ENCODE assay signal across 10 cellular contexts in the genomic region with DNA sequence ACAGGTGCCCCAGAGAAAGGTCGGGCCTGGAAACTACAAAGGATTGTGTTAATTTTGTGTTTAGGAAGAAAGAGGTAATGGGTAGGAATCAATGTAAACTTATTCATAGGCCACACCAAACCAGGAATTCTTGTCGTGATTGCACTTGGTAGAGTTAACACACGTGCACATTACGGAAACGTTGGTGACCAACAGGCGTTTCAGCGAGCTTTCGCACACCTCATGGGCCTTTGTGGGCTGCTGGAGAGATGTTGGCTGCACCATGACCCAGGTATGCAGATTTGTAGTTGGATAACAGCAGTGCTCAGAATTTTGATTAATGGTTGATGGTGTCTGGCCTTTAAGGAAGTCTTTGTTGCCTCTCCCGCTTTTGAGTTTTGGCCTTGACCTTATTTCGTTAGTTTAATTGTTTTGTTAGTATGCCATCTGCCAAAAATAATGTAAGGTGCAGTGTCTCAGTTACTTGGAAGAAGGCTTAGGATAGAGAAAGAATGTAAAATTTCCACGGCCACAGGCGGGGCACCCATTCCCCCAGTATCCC. TPM values are rescaled to one million over a fixed set of nuclear protein-coding genes. Genes with fewer than 3 reads are reported as not detected.
DNase-seq lines count a peak whose midpoint lies in the region; ATAC-seq and TF ChIP-seq lines count a peak whose summit lies in the region.
"Had no signal": no experiment of that assay in that cellular context is flagged by ENCODE, and none has a peak within 500 bp of the region (broad histone marks: within the 10 kb centered on the region; RNA-seq: fewer than 3 reads in every experiment).

No MANE protein-coding gene starts in this region.

- H3K9me3 ChIP-seq in testis, result no peaks in the 10 kb centered on the region

- H3K27ac Mint-ChIP-seq in activated CD8-positive, alpha-beta memory T cell treated with anti-CD3 and anti-CD28 coated beads, Interleukin-2, amount 10 ng/mL, durations not matched to agents 7 days and 5 days, result peak overlapping the region; percentile 74
- H3K27ac Mint-ChIP-seq in activated T-helper 2 cell treated with anti-CD3 and anti-CD28 coated beads, Interferon-gamma antibody, Interleukin-2, Interleukin-4, amounts not matched to agents 10 μg/mL and 5 μg/mL and 100 μg/mL, durations not matched to agents 14 hours and 24 hours and 36 hours, result peak overlapping the region; percentile 70

- ATAC-seq in activated CD8-positive, alpha-beta memory T cell treated with anti-CD3 and anti-CD28 coated beads, Interleukin-2, amount 10 ng/mL, durations not matched to agents 7 days and 5 days, result no peak

- peak overlapping the region; percentile 49 to 90 for H3K4me3 ChIP-seq in testis

- H3K4me3 Mint-ChIP-seq in activated CD8-positive, alpha-beta memory T cell treated with anti-CD3 and anti-CD28 coated beads, Interleukin-2, amount 10 ng/mL, durations not matched to agents 7 days and 5 days, result peak overlapping the region; percentile 87
- H3K4me3 Mint-ChIP-seq in activated T-helper 2 cell treated with anti-CD3 and anti-CD28 coated beads, Interferon-gamma antibody, Interleukin-2, Interleukin-4, amounts not matched to agents 10 μg/mL and 5 μg/mL and 100 μg/mL, durations not matched to agents 14 hours and 24 hours and 36 hours (ENCODE audit: low read depth), result peak overlapping the region; percentile 85

- H3K27me3 Mint-ChIP-seq in activated CD8-positive, alpha-beta memory T cell treated with anti-CD3 and anti-CD28 coated beads, Interleukin-2, amount 10 ng/mL, durations not matched to agents 7 days and 5 days, result no peaks in the 10 kb centered on the region
- no peaks in the 10 kb centered on the region for H3K27me3 Mint-ChIP-seq in activated T-helper 2 cell treated with anti-CD3 and anti-CD28 coated beads, Interferon-gamma antibody, Interleukin-2, Interleukin-4, amounts not matched to agents 10 μg/mL and 5 μg/mL and 100 μg/mL, durations not matched to agents 14 hours and 24 hours and 36 hours (ENCODE audit: low read depth)

- CTCF ChIA-PET in activated CD8-positive, alpha-beta memory T cell treated with anti-CD3 and anti-CD28 coated beads, Interleukin-2, amount 10 ng/mL, durations not matched to agents 7 days and 5 days (lab: Charles Lee), result interaction anchor here (1.1 to 1.9 kb wide), 2 partner anchors 22 to 231 kb away, joined by 4 to 10 read pairs; no protein-coding TSS in a partner anchor

- no peak for TF ChIP-seq CTCF in testis (IDR thresholded peaks at IDR 0.05)

- H3K9me3 Mint-ChIP-seq in activated CD8-positive, alpha-beta memory T cell treated with anti-CD3 and anti-CD28 coated beads, Interleukin-2, amount 10 ng/mL, durations not matched to agents 7 days and 5 days (ENCODE audit: low read depth), result no peaks in the 10 kb centered on the region
- H3K9me3 Mint-ChIP-seq in activated T-helper 2 cell treated with anti-CD3 and anti-CD28 coated beads, Interferon-gamma antibody, Interleukin-2, Interleukin-4, amounts not matched to agents 10 μg/mL and 5 μg/mL and 100 μg/mL, durations not matched to agents 14 hours and 24 hours and 36 hours, result no peaks in the 10 kb centered on the region

- 33 to 39% methylated on average over 12 of the region's 12 CpGs for WGBS in testis, 2 donors

- H3K27me3 ChIP-seq in testis, result no peaks in the 10 kb centered on the region

- TF ChIP-seq POLR2A in testis (IDR thresholded peaks at IDR 0.05), result no peak

- DNase-seq in activated CD8-positive, alpha-beta memory T cell treated with anti-CD3 and anti-CD28 coated beads, Interleukin-2, amount 10 ng/mL, durations not matched to agents 7 days and 5 days, result no peak
- DNase-seq in activated CD8-positive, alpha-beta memory T cell treated with anti-CD3 and anti-CD28 coated beads, Interleukin-2, amount 50 U/mL, for 4 hours, result no peak
- no peak for DNase-seq in activated T-helper 2 cell treated with anti-CD3 and anti-CD28 coated beads, Interferon-gamma antibody, Interleukin-2, Interleukin-4, amounts not matched to agents 10 μg/mL and 5 μg/mL and 100 μg/mL, durations not matched to agents 14 hours and 24 hours and 36 hours (ENCODE audit: low spot score)
- DNase-seq in kidney tubule cell (ENCODE audit: low spot score) (peak; percentile 34), testis (no peak), DMS53 (lab: John Stamatoyannopoulos, UW) (no peak), AG20443 (ENCODE audit: low spot score) (no peak), NCI-H345 treated with DMSO at 0.1 percent for 48 hours (lab: John Stamatoyannopoulos, UW; ENCODE audit: unreplicated experiment) (no peak)
- DNase-seq: GOT3, NCI-H2029 treated with DMSO at 0.1 percent for 48 hours had no signal

- H3K4me1 Mint-ChIP-seq in activated CD8-positive, alpha-beta memory T cell treated with anti-CD3 and anti-CD28 coated beads, Interleukin-2, amount 10 ng/mL, durations not matched to agents 7 days and 5 days, result peaks cover 48% of the 10 kb centered on the region
- peaks cover 37% of the 10 kb centered on the region for H3K4me1 Mint-ChIP-seq in activated T-helper 2 cell treated with anti-CD3 and anti-CD28 coated beads, Interferon-gamma antibody, Interleukin-2, Interleukin-4, amounts not matched to agents 10 μg/mL and 5 μg/mL and 100 μg/mL, durations not matched to agents 14 hours and 24 hours and 36 hours (ENCODE audit: low read depth)

- peaks cover 15% of the 10 kb centered on the region for H3K36me3 Mint-ChIP-seq in activated CD8-positive, alpha-beta memory T cell treated with anti-CD3 and anti-CD28 coated beads, Interleukin-2, amount 10 ng/mL, durations not matched to agents 7 days and 5 days
- peaks cover 29% of the 10 kb centered on the region for H3K36me3 Mint-ChIP-seq in activated T-helper 2 cell treated with anti-CD3 and anti-CD28 coated beads, Interferon-gamma antibody, Interleukin-2, Interleukin-4, amounts not matched to agents 10 μg/mL and 5 μg/mL and 100 μg/mL, durations not matched to agents 14 hours and 24 hours and 36 hours (ENCODE audit: low read depth)

- peaks cover 31% of the 10 kb centered on the region for H3K4me1 ChIP-seq in testis

- H3K27ac ChIP-seq in testis, result peak overlapping the region; percentile 50 to 96

- intact Hi-C loops in activated T-helper 2 cell treated with anti-CD3 and anti-CD28 coated beads, Interferon-gamma antibody, Interleukin-2, Interleukin-4, amounts not matched to agents 10 μg/mL and 5 μg/mL and 100 μg/mL, durations not matched to agents 14 hours and 24 hours and 36 hours (cut with micrococcal nuclease), result loop anchor here (10.0 kb wide), 1 partner anchor 311 kb away; the partner anchor contains the start of gene MBP
- intact Hi-C loops in testis (cut with DNase I; ENCODE audit: low total_unique reads), result no loop called here

- no peaks in the 10 kb centered on the region for H3K36me3 ChIP-seq in testis (ENCODE audit: low read depth, missing control alignments)

RNA-seq across cellular contexts. Expression of gene ZNF236, which starts 1.8 kb away (rescaled TPM):
- total RNA-seq in activated CD8-positive, alpha-beta memory T cell treated with anti-CD3 and anti-CD28 coated beads, Interleukin-2, amount 10 ng/mL, durations not matched to agents 7 days and 5 days, result 10 to 100 TPM; 16.8 to 22.9 TPM
- 19.8 and 22.9 TPM in 2 replicates for total RNA-seq in activated T-helper 2 cell treated with anti-CD3 and anti-CD28 coated beads, Interferon-gamma antibody, Interleukin-2, Interleukin-4, amounts not matched to agents 10 μg/mL and 5 μg/mL and 100 μg/mL, durations not matched to agents 14 hours and 24 hours and 36 hours
- 10 to 100 TPM; 53.9 to 58.2 TPM for total RNA-seq in testis
- 19.5 TPM for polyA plus RNA-seq in testis (ENCODE audit: insufficient read depth, low read depth, low replicate concordance)
